ENCODE assay signal across 16 cellular contexts in genomic region chr1:111571987-111572386, GRCh38. TPM values are rescaled to one million over a fixed set of nuclear protein-coding genes. Genes with fewer than 3 reads are reported as not detected.
DNase-seq lines count a peak whose midpoint lies in the region; ATAC-seq and TF ChIP-seq lines count a peak whose summit lies in the region.
"Had no signal": no experiment of that assay in that cellular context is flagged by ENCODE, and none has a peak within 500 bp of the region (broad histone marks: within the 10 kb centered on the region; RNA-seq: fewer than 3 reads in every experiment).

No MANE protein-coding gene starts in this region.

- no peak for TF ChIP-seq CTCF in A673 (conservative IDR thresholded peaks at IDR 0.05; ENCODE audit: low read depth, low read length)

- BruUV-seq in A673 (replicated peaks; lab: Mats Ljungman, UMichigan) = no TSS peak

- DNase-seq in A673 (ENCODE audit: low spot score) (peak; percentile 10), H4 (ENCODE audit: low spot score) (peak; percentile 18), astrocyte of the hippocampus (ENCODE audit: low read depth, low spot score) (peak; percentile 79), kidney glomerular epithelial cell (lab: John Stamatoyannopoulos, UW) (peak; percentile 69), activated gamma-delta T cell (lab: John Stamatoyannopoulos, UW) (no peak)
- DNase-seq: activated CD4-positive, alpha-beta T cell treated with anti-CD3 and anti-CD28 coated beads for 1 hour; activated T-cell treated with anti-CD3 and anti-CD28 coated beads, Interleukin-2, amount 50 U/mL, for 4 hours; effector memory CD4-positive, alpha-beta T cell; heart right ventricle; NCI-H1694; NK-92 treated with Interleukin-12 subunit alpha and Interleukin-12 subunit beta, amount 100 ng/mL, for 24 hours; stimulated activated naive CD8-positive, alpha-beta T cell treated with anti-CD3 and anti-CD28 coated beads, Interleukin-15, amount 100 ng/mL, for 72 hours had no signal

- no peaks in the 10 kb centered on the region for H3K27me3 ChIP-seq in A673 (replicated peaks; ENCODE audit: insufficient read depth, low read depth, low read length, poor library complexity)
- H3K27me3 ChIP-seq: ascending aorta, heart right ventricle had no signal

- no peak overlapping the region for H3K27ac ChIP-seq in A673 (ENCODE audit: low read depth, low read length, poor library complexity, severe bottlenecking)
- H3K27ac ChIP-seq: ascending aorta, heart right ventricle had no signal

- intact Hi-C loops in A673 (cut with micrococcal nuclease; ENCODE audit: unreplicated experiment) = no loop called here

- no peaks in the 10 kb centered on the region for H3K9me3 ChIP-seq in A673 (ENCODE audit: low read depth, low read length, poor library complexity, severe bottlenecking)
- H3K9me3 ChIP-seq: ascending aorta, heart right ventricle had no signal

- no peaks in the 10 kb centered on the region for H3K36me3 ChIP-seq in A673 (ENCODE audit: insufficient read depth, low read length, poor library complexity, severe bottlenecking)
- H3K36me3 ChIP-seq: ascending aorta, heart right ventricle had no signal

- H3K4me1 ChIP-seq in A673 (ENCODE audit: insufficient read depth, low read length, poor library complexity, severe bottlenecking) = no peaks in the 10 kb centered on the region

- POLR2A ChIA-PET in A673 (lab: Charles Lee; ENCODE audit: low non-redundant PET) = no interaction called here

- ATAC-seq in GM18511 (IDR thresholded peaks at IDR 0.05; ENCODE audit: unreplicated experiment) (no peak), HG03108 (IDR thresholded peaks at IDR 0.05; ENCODE audit: unreplicated experiment) (no peak), HG03175 (IDR thresholded peaks at IDR 0.05; ENCODE audit: unreplicated experiment) (no peak)
- ATAC-seq: activated T-cell treated with anti-CD3 and anti-CD28 coated beads, Interleukin-2, amount 50 U/mL, for 4 hours; stimulated activated naive CD8-positive, alpha-beta T cell treated with anti-CD3 and anti-CD28 coated beads, Interleukin-15, amount 100 ng/mL, for 72 hours had no signal

- no peak overlapping the region for H3K4me3 ChIP-seq in A673 (ENCODE audit: low read depth, low read length, poor library complexity, severe bottlenecking)
- H3K4me3 ChIP-seq: ascending aorta, heart right ventricle had no signal

- CTCF ChIA-PET in A673 (lab: Charles Lee) = no interaction called here

RNA-seq across cellular contexts. Expression of gene RAP1A, which starts 47.6 kb away (rescaled TPM):
- total RNA-seq in A673 (2021) = 50.9 and 52.8 TPM in 2 replicates
- total RNA-seq in H4 (2014; rRNA removed; shearing (Covaris generic)) = 20.0 and 32.4 TPM in 2 replicates
